ENCODE assay signal across 21 cellular contexts in genomic region chr22:46193898-46194310, GRCh38. TPM values are rescaled to one million over a fixed set of nuclear protein-coding genes. Genes with fewer than 3 reads are reported as not detected.
DNase-seq lines count a peak whose midpoint lies in the region; ATAC-seq and TF ChIP-seq lines count a peak whose summit lies in the region.
"Had no signal": no experiment of that assay in that cellular context is flagged by ENCODE, and none has a peak within 500 bp of the region (broad histone marks: within the 10 kb centered on the region; RNA-seq: fewer than 3 reads in every experiment).

No MANE protein-coding gene starts in this region.

- no peaks in the 10 kb centered on the region for H3F3A ChIP-seq in GM23338 (replicated peaks; ENCODE audit: low read depth)

- H3K4me2 ChIP-seq in GM23338 = no peak overlapping the region
- peak overlapping the region; percentile 67 for H3K4me2 ChIP-seq in OCI-LY3 (ENCODE audit: low read length)
- H3K4me2 ChIP-seq: neural progenitor cell had no signal

- no peak overlapping the region for H3K9ac ChIP-seq in OCI-LY3 (ENCODE audit: low read length)
- peak overlapping the region in 1 of 2 donors; percentile 63 for H3K9ac ChIP-seq in colonic mucosa (ENCODE audit: low read depth in 2 of 2, low read length in 2 of 2)
- H3K9ac ChIP-seq: neural progenitor cell had no signal

- TF ChIP-seq CTCF in GM23338 (conservative IDR thresholded peaks at IDR 0.05; ENCODE audit: low read depth in 2 of 2) = no peak
- no peak for TF ChIP-seq CTCF in OCI-LY3 (IDR thresholded peaks at IDR 0.05; ENCODE audit: low read depth, low read length)
- TF ChIP-seq CTCF in colonic mucosa (IDR thresholded peaks at IDR 0.05) = no peak
- no peak for TF ChIP-seq CTCF in breast epithelium (IDR thresholded peaks at IDR 0.05)

- H2AFZ ChIP-seq in GM23338 = no peak overlapping the region
- no peak overlapping the region for H2AFZ ChIP-seq in OCI-LY3 (ENCODE audit: low read depth, low read length)
- H2AFZ ChIP-seq: neural progenitor cell had no signal

- no peaks in the 10 kb centered on the region for H3K9me2 ChIP-seq in GM23338 (ENCODE audit: insufficient read depth)

- no peaks in the 10 kb centered on the region for H3K4me1 ChIP-seq in GM23338 (ENCODE audit: insufficient read depth)
- peaks cover 12% of the 10 kb centered on the region for H3K4me1 ChIP-seq in OCI-LY3 (ENCODE audit: low read length)
- H3K4me1 ChIP-seq in colonic mucosa = peaks cover 29% of the 10 kb centered on the region
- H3K4me1 ChIP-seq in breast epithelium = no peaks in the 10 kb centered on the region
- H3K4me1 ChIP-seq: left lung, neural progenitor cell had no signal

- no peaks in the 10 kb centered on the region for H3K9me3 Mint-ChIP-seq in GM23338
- H3K9me3 Mint-ChIP-seq in effector memory CD8-positive, alpha-beta T cell = no peaks in the 10 kb centered on the region
- no peaks in the 10 kb centered on the region for H3K9me3 Mint-ChIP-seq in activated T-helper 17 cell treated with anti-CD3 and anti-CD28 coated beads, Interleukin-2, amount 50 U/mL, for 72 hours
- peaks cover 4% of the 10 kb centered on the region for H3K9me3 Mint-ChIP-seq in activated T-cell treated with anti-CD3 and anti-CD28 coated beads, Interleukin-2, amount 50 U/mL, for 24 hours
- H3K9me3 Mint-ChIP-seq: activated naive CD8-positive, alpha-beta T cell treated with anti-CD3 and anti-CD28 coated beads, Interleukin-2, amount 50 U/mL, for 24 hours; brain; neural progenitor cell; stimulated activated effector memory CD8-positive, alpha-beta T cell treated with anti-CD3 and anti-CD28 coated beads, Interleukin-12 subunit alpha, Interleukin-12 subunit beta, amount 100 ng/mL, for 72 hours had no signal

- no peaks in the 10 kb centered on the region for H3K79me2 ChIP-seq in GM23338 (replicated peaks; ENCODE audit: insufficient read depth)
- H3K79me2 ChIP-seq in OCI-LY3 (ENCODE audit: low read length) = no peaks in the 10 kb centered on the region

- no peaks in the 10 kb centered on the region for H3K36me3 ChIP-seq in GM23338 (ENCODE audit: insufficient read depth)
- peaks cover 1% of the 10 kb centered on the region for H3K36me3 ChIP-seq in OCI-LY3 (replicated peaks; ENCODE audit: low read depth, low read length)
- no peaks in the 10 kb centered on the region for H3K36me3 ChIP-seq in colonic mucosa
- H3K36me3 ChIP-seq in breast epithelium = no peaks in the 10 kb centered on the region
- H3K36me3 ChIP-seq: neural progenitor cell had no signal

- no peaks in the 10 kb centered on the region for H3K9me3 ChIP-seq in OCI-LY3 (ENCODE audit: insufficient read depth, low read length)
- no peaks in the 10 kb centered on the region for H3K9me3 ChIP-seq in colonic mucosa
- H3K9me3 ChIP-seq in breast epithelium = no peaks in the 10 kb centered on the region
- H3K9me3 ChIP-seq: left lung had no signal

- no peak for TF ChIP-seq POLR2A in breast epithelium (IDR thresholded peaks at IDR 0.05)

- H3K27me3 Mint-ChIP-seq in GM23338 (ENCODE audit: insufficient read depth, low read depth, poor library complexity) = peaks cover 7% of the 10 kb centered on the region
- no peaks in the 10 kb centered on the region for H3K27me3 Mint-ChIP-seq in effector memory CD8-positive, alpha-beta T cell
- H3K27me3 Mint-ChIP-seq in activated T-helper 17 cell treated with anti-CD3 and anti-CD28 coated beads, Interleukin-2, amount 50 U/mL, for 72 hours = no peaks in the 10 kb centered on the region
- H3K27me3 Mint-ChIP-seq in activated T-cell treated with anti-CD3 and anti-CD28 coated beads, Interleukin-2, amount 50 U/mL, for 24 hours = no peaks in the 10 kb centered on the region
- H3K27me3 Mint-ChIP-seq: activated naive CD8-positive, alpha-beta T cell treated with anti-CD3 and anti-CD28 coated beads, Interleukin-2, amount 50 U/mL, for 24 hours; brain had no signal

- intact Hi-C loops in colonic mucosa (cut with DNase I) = no loop called here
- intact Hi-C loops in breast epithelium (cut with DNase I; ENCODE audit: low total_unique reads) = no loop called here

- no peak overlapping the region for H3K4me3 ChIP-seq in GM23338
- H3K4me3 ChIP-seq in OCI-LY3 (ENCODE audit: low read length) = peak overlapping the region; percentile 23
- no peak overlapping the region for H3K4me3 ChIP-seq in colonic mucosa
- H3K4me3 ChIP-seq in breast epithelium = no peak overlapping the region
- H3K4me3 ChIP-seq: left lung, neural progenitor cell had no signal

- H3K27me3 ChIP-seq in GM23338 (ENCODE audit: insufficient read depth) (no peaks in the 10 kb centered on the region), OCI-LY3 (ENCODE audit: low read depth, low read length) (no peaks in the 10 kb centered on the region), colonic mucosa (no peaks in the 10 kb centered on the region), breast epithelium (no peaks in the 10 kb centered on the region)
- H3K27me3 ChIP-seq: left lung, neural progenitor cell had no signal

- DNase-seq in GM23338 (ENCODE audit: low spot score) (no peak), colonic mucosa (peak; percentile 83), mesenteric fat pad (ENCODE audit: low spot score) (peak; percentile 74), breast epithelium (ENCODE audit: low spot score in 2 of 2) (no peak)
- no peak for DNase-seq in effector memory CD8-positive, alpha-beta T cell
- DNase-seq in activated T-cell treated with anti-CD3 and anti-CD28 coated beads, Interleukin-2, amount 50 U/mL, for 24 hours = no peak
- DNase-seq: activated CD4-positive, alpha-beta T cell treated with anti-CD3 and anti-CD28 coated beads, Interleukin-2, amount 50 U/mL, for 48 hours; activated CD4-positive, CD25-positive, alpha-beta regulatory T cell; activated effector memory CD4-positive, alpha-beta T cell treated with anti-CD3 and anti-CD28 coated beads, Interleukin-2, amount 50 U/mL, for 16 hours; activated naive CD8-positive, alpha-beta T cell treated with anti-CD3 and anti-CD28 coated beads, Interleukin-2, amount 50 U/mL, for 24 hours; HCEC 1CT; left lung; NCI-H1105; NCI-H2029 treated with DMSO at 0.1 percent for 48 hours; NK-92 treated with Interleukin-12 subunit alpha and Interleukin-12 subunit beta, amount 100 ng/mL, for 24 hours; stimulated activated CD4-positive, alpha-beta T cell treated with anti-CD3 and anti-CD28 coated beads, Interleukin-1b, Interleukin-23, amount 100 ng/mL, for 48 hours had no signal

- no peak overlapping the region for H3K4me3 Mint-ChIP-seq in GM23338
- H3K4me3 Mint-ChIP-seq in effector memory CD8-positive, alpha-beta T cell = no peak overlapping the region
- H3K4me3 Mint-ChIP-seq in activated T-helper 17 cell treated with anti-CD3 and anti-CD28 coated beads, Interleukin-2, amount 50 U/mL, for 72 hours = no peak overlapping the region
- H3K4me3 Mint-ChIP-seq in activated T-cell treated with anti-CD3 and anti-CD28 coated beads, Interleukin-2, amount 50 U/mL, for 24 hours = no peak overlapping the region
- H3K4me3 Mint-ChIP-seq: activated naive CD8-positive, alpha-beta T cell treated with anti-CD3 and anti-CD28 coated beads, Interleukin-2, amount 50 U/mL, for 24 hours; brain; neural progenitor cell; stimulated activated effector memory CD8-positive, alpha-beta T cell treated with anti-CD3 and anti-CD28 coated beads, Interleukin-12 subunit alpha, Interleukin-12 subunit beta, amount 100 ng/mL, for 72 hours had no signal

- H3K4me1 Mint-ChIP-seq in GM23338 = no peaks in the 10 kb centered on the region
- peaks cover 11 to 15% of the 10 kb centered on the region in 2 donors for H3K4me1 Mint-ChIP-seq in effector memory CD8-positive, alpha-beta T cell (ENCODE audit: low read depth in 2 of 2)
- H3K4me1 Mint-ChIP-seq in activated T-helper 17 cell treated with anti-CD3 and anti-CD28 coated beads, Interleukin-2, amount 50 U/mL, for 72 hours = peaks cover 2% of the 10 kb centered on the region
- peaks cover 4% of the 10 kb centered on the region for H3K4me1 Mint-ChIP-seq in activated T-cell treated with anti-CD3 and anti-CD28 coated beads, Interleukin-2, amount 50 U/mL, for 24 hours (ENCODE audit: low read depth)
- H3K4me1 Mint-ChIP-seq: brain, neural progenitor cell had no signal

- H3K27ac Mint-ChIP-seq in GM23338 = no peak overlapping the region
- peak overlapping the region in 1 of 2 donors; percentile 49 for H3K27ac Mint-ChIP-seq in effector memory CD8-positive, alpha-beta T cell
- H3K27ac Mint-ChIP-seq in activated T-helper 17 cell treated with anti-CD3 and anti-CD28 coated beads, Interleukin-2, amount 50 U/mL, for 72 hours = no peak overlapping the region
- no peak overlapping the region for H3K27ac Mint-ChIP-seq in activated T-cell treated with anti-CD3 and anti-CD28 coated beads, Interleukin-2, amount 50 U/mL, for 24 hours
- H3K27ac Mint-ChIP-seq: activated naive CD8-positive, alpha-beta T cell treated with anti-CD3 and anti-CD28 coated beads, Interleukin-2, amount 50 U/mL, for 24 hours; brain; neural progenitor cell; stimulated activated effector memory CD8-positive, alpha-beta T cell treated with anti-CD3 and anti-CD28 coated beads, Interleukin-12 subunit alpha, Interleukin-12 subunit beta, amount 100 ng/mL, for 72 hours had no signal

- no peak overlapping the region for H3K27ac ChIP-seq in GM23338 (ENCODE audit: low read depth)
- H3K27ac ChIP-seq in OCI-LY3 (ENCODE audit: low read length) = no peak overlapping the region
- peak overlapping the region; percentile 60 for H3K27ac ChIP-seq in colonic mucosa
- H3K27ac ChIP-seq in breast epithelium = no peak overlapping the region
- H3K27ac ChIP-seq: left lung, neural progenitor cell had no signal

- no peak for ATAC-seq in GM23338
- ATAC-seq in effector memory CD8-positive, alpha-beta T cell (replicated peaks) = no peak
- ATAC-seq in activated T-helper 17 cell treated with anti-CD3 and anti-CD28 coated beads, Interleukin-2, amount 50 U/mL, for 72 hours (replicated peaks) = no peak
- ATAC-seq: activated naive CD8-positive, alpha-beta T cell treated with anti-CD3 and anti-CD28 coated beads, Interleukin-2, amount 50 U/mL, for 24 hours; left lung; stimulated activated effector memory CD8-positive, alpha-beta T cell treated with anti-CD3 and anti-CD28 coated beads, Interleukin-12 subunit alpha, Interleukin-12 subunit beta, amount 100 ng/mL, for 72 hours had no signal

- H4K20me1 ChIP-seq in GM23338 (replicated peaks; ENCODE audit: insufficient read depth) = no peaks in the 10 kb centered on the region
- no peaks in the 10 kb centered on the region for H4K20me1 ChIP-seq in OCI-LY3 (ENCODE audit: insufficient read depth, low read length)

- H3K36me3 Mint-ChIP-seq in GM23338 (ENCODE audit: low read depth) = no peaks in the 10 kb centered on the region
- H3K36me3 Mint-ChIP-seq in effector memory CD8-positive, alpha-beta T cell (ENCODE audit: insufficient read depth) = peaks cover 7% of the 10 kb centered on the region
- peaks cover 3% of the 10 kb centered on the region for H3K36me3 Mint-ChIP-seq in activated T-helper 17 cell treated with anti-CD3 and anti-CD28 coated beads, Interleukin-2, amount 50 U/mL, for 72 hours (ENCODE audit: low read depth)
- H3K36me3 Mint-ChIP-seq in activated T-cell treated with anti-CD3 and anti-CD28 coated beads, Interleukin-2, amount 50 U/mL, for 24 hours (ENCODE audit: low read depth) = peaks cover 10% of the 10 kb centered on the region

RNA-seq across cellular contexts. Expression of gene PPARA, which starts 43.6 kb away (rescaled TPM):
- total RNA-seq in GM23338 (2014; rRNA removed; shearing (Covaris generic)) = 6.0 and 12.6 TPM in 2 replicates
- polyA plus RNA-seq in GM23338 (2016; fragmentation: Nextera tagmentation; extraction: Ambion mirVana) = 4.7 and 5.1 TPM in 2 replicates
- total RNA-seq in colonic mucosa (10 to 100 TPM; 59.8 to 74.8 TPM), mesenteric fat pad (37.6 TPM), breast epithelium (10 to 100 TPM; 15.2 to 31.0 (median 22.3) TPM)
- total RNA-seq in activated T-helper 17 cell treated with anti-CD3 and anti-CD28 coated beads, Interleukin-2, amount 50 U/mL, for 72 hours = 10 to 100 TPM; 15.4 to 18.7 TPM

RNA-seq across cellular contexts. Expression of gene CDPF1, which starts 56.2 kb away (rescaled TPM):
- 14.5 and 14.8 TPM in 2 replicates for total RNA-seq in GM23338 (2014; rRNA removed; shearing (Covaris generic))
- 10.1 and 11.3 TPM in 2 replicates for polyA plus RNA-seq in GM23338 (2016; fragmentation: Nextera tagmentation; extraction: Ambion mirVana)
- total RNA-seq in colonic mucosa = 10 to 100 TPM in 1 of 2 donors, 1 to 10 TPM in 1; 5.8 to 11.2 TPM
- total RNA-seq in mesenteric fat pad = 7.6 TPM
- total RNA-seq in breast epithelium = 10 to 100 TPM in 2 of 3 donors, 1 to 10 TPM in 1; 7.5 to 16.6 (median 13.3) TPM
- total RNA-seq in activated T-helper 17 cell treated with anti-CD3 and anti-CD28 coated beads, Interleukin-2, amount 50 U/mL, for 72 hours = 1 to 10 TPM; 5.6 to 7.8 TPM

Comparison
In these comparisons a context has a peak if more than half of its experiments do, and no peak if none do; other contexts are left out.
1. DNase-seq: peak in colonic mucosa (single experiment) and mesenteric fat pad (single experiment); none in GM23338 (single experiment), effector memory CD8-positive, alpha-beta T cell (0 of 3), breast epithelium (0 of 2) and activated T-cell treated with anti-CD3 and anti-CD28 coated beads, Interleukin-2, amount 50 U/mL, for 24 hours (single experiment).